1 cellular context compared by ENCODE assay signal in genomic region chr1:247165674-247166073, GRCh38.
TF ChIP-seq lines count a peak whose summit lies in the region.

No MANE protein-coding gene starts in this region.

TF ChIP-seq in GM12878, 131 proteins besides CTCF, POLR2A, EP300 and RAD21:
- TF ChIP-seq BMI1 (IDR thresholded peaks at IDR 0.05; ENCODE audit: borderline replicate concordance): no peak
- TF ChIP-seq, protein P1, sequence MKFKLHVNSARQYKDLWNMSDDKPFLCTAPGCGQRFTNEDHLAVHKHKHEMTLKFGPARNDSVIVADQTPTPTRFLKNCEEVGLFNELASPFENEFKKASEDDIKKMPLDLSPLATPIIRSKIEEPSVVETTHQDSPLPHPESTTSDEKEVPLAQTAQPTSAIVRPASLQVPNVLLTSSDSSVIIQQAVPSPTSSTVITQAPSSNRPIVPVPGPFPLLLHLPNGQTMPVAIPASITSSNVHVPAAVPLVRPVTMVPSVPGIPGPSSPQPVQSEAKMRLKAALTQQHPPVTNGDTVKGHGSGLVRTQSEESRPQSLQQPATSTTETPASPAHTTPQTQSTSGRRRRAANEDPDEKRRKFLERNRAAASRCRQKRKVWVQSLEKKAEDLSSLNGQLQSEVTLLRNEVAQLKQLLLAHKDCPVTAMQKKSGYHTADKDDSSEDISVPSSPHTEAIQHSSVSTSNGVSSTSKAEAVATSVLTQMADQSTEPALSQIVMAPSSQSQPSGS (IDR thresholded peaks at IDR 0.05; ENCODE audit: low read length): no peak
- no peak for TF ChIP-seq SMC3 (IDR thresholded peaks at IDR 0.05; ENCODE audit: borderline replicate concordance, low read length)
- no peak for TF ChIP-seq HDGF (IDR thresholded peaks at IDR 0.05)
- TF ChIP-seq RAD51 (IDR thresholded peaks at IDR 0.05): no peak
- no peak for TF ChIP-seq NFIC (IDR thresholded peaks at IDR 0.05; ENCODE audit: low read depth, low read length)
